Comparison of ENCODE assay signal across 14 cellular contexts in the genomic region with DNA sequence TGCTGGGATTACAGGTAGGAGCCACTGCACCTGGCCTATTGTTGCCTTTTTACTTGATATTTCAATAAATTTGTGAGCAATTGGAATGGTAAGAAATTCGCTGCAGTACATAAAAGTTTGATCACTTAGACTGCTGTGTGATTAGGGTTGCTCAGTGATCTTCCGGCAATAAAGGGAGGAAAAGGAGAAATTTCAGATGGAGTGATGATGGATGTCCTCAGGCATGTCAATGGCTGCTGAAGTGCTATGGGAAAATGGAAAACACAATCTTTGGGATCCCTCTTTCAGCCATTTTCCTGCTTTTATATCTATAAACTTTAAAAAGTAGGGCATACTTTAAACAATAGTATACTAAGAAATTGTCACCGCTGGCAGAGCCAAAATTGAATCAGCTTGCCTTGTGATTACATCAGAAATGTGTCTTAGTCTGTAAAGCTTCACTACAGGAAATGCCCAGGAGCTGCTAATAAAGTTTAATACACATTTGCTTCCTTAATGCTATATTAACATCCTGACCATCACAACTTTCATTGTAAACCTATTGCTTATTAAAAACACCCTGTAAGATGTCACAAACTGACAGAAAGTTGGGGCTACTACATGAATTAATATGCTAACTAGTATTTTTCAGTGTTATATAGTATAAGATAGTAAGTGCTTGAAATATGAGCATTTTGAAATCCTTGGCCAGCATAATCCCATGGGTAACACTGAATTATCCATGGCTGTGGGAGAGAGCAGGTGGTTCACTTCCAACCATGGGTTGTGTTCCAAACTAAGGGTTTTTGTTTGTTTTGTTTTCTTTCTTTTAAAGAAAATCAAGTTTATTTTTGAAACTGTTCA. TPM values are rescaled to one million over a fixed set of nuclear protein-coding genes. Genes with fewer than 3 reads are reported as not detected.
DNase-seq lines count a peak whose midpoint lies in the region; ATAC-seq and TF ChIP-seq lines count a peak whose summit lies in the region.
"Had no signal": no experiment of that assay in that cellular context is flagged by ENCODE, and none has a peak within 500 bp of the region (broad histone marks: within the 10 kb centered on the region; RNA-seq: fewer than 3 reads in every experiment).

No MANE protein-coding gene starts in this region.

- TF ChIP-seq CTCF in heart left ventricle (IDR thresholded peaks at IDR 0.05) (no peak), tibial nerve (IDR thresholded peaks at IDR 0.05) (no peak)

- 87 to 92% (median 89%) methylated on average over 3 of the region's 3 CpGs for WGBS in heart left ventricle, 4 donors
- WGBS in tibial nerve, 2 donors: 87 to 90% methylated on average over 3 of the region's 3 CpGs

- H3K36me3 ChIP-seq in heart left ventricle: no peaks in the 10 kb centered on the region
- no peaks in the 10 kb centered on the region for H3K36me3 ChIP-seq in tibial nerve
- H3K36me3 ChIP-seq: SJSA1, upper lobe of left lung had no signal

- no peak overlapping the region for H3K4me3 ChIP-seq in heart left ventricle
- no peak overlapping the region for H3K4me3 ChIP-seq in tibial nerve
- H3K4me3 ChIP-seq: SJSA1, upper lobe of left lung had no signal

- H3K27ac ChIP-seq in heart left ventricle: peak overlapping the region in 8 of 12 donors; percentile 29 to 66 (median 48)
- peak overlapping the region in 3 of 4 donors; percentile 2 to 76 (median 19) for H3K27ac ChIP-seq in tibial nerve
- H3K27ac ChIP-seq: SJSA1 had no signal

- TF ChIP-seq POLR2A in heart left ventricle (IDR thresholded peaks at IDR 0.05): no peak
- TF ChIP-seq POLR2A in tibial nerve (IDR thresholded peaks at IDR 0.05): no peak

- DNase-seq in heart left ventricle: no peak
- DNase-seq in Right ventricle myocardium superior: no peak
- DNase-seq in RKO (ENCODE audit: low spot score): peak; percentile 49
- DNase-seq in fibroblast of peridontal ligament (ENCODE audit: extremely low read depth): peak; percentile 60
- no peak for DNase-seq in tibial nerve (ENCODE audit: low spot score in 2 of 2)
- no peak for DNase-seq in NCI-H446 treated with DMSO at 0.1 percent for 48 hours (lab: John Stamatoyannopoulos, UW)
- DNase-seq in stimulated activated CD4-positive, alpha-beta T cell treated with anti-CD3 and anti-CD28 coated beads, Interleukin-4, amount 100 ng/mL, for 4 hours: no peak
- DNase-seq: DMS153, kidney glomerular epithelial cell, NCI-H1436 treated with DMSO at 0.1 percent for 48 hours, NCI-H774, upper lobe of left lung had no signal

- H3K9me3 ChIP-seq in heart left ventricle: no peaks in the 10 kb centered on the region
- H3K9me3 ChIP-seq in tibial nerve: no peaks in the 10 kb centered on the region
- H3K9me3 ChIP-seq: SJSA1, upper lobe of left lung had no signal

- H3K4me1 ChIP-seq in heart left ventricle: peaks cover 3 to 51% (median 18%) of the 10 kb centered on the region in 12 donors
- H3K4me1 ChIP-seq in tibial nerve: peaks cover 0 to 66% (median 19%) of the 10 kb centered on the region in 4 donors

- ATAC-seq in heart left ventricle: no peak
- no peak for ATAC-seq in Right ventricle myocardium superior (ENCODE audit: poor library complexity)
- ATAC-seq in HG03139 (IDR thresholded peaks at IDR 0.05; ENCODE audit: unreplicated experiment): no peak

- intact Hi-C loops in heart left ventricle (cut with DNase I) (loop anchor here in 2 of 10 donors (5.0 to 10.0 kb wide), 2 partner anchors 491 to 1033 kb away; no protein-coding TSS in a partner anchor), Right ventricle myocardium superior (cut with DNase I) (no loop called here)

- no peak for TF ChIP-seq EP300 in tibial nerve (IDR thresholded peaks at IDR 0.05)

- no peaks in the 10 kb centered on the region for H3K27me3 ChIP-seq in heart left ventricle
- H3K27me3 ChIP-seq in tibial nerve: no peaks in the 10 kb centered on the region
- H3K27me3 ChIP-seq: SJSA1, upper lobe of left lung had no signal

RNA-seq across cellular contexts. Expression of gene FBXL14, which starts 13.8 kb away (rescaled TPM):
- total RNA-seq in heart left ventricle: 10 to 100 TPM in 1 of 9 donors, 1 to 10 TPM in 8; 4.7 to 10.1 (median 8.4) TPM
- polyA plus RNA-seq in heart left ventricle: 1 to 10 TPM; 1.7 to 9.0 TPM
- total RNA-seq in Right ventricle myocardium superior: 7.0 TPM
- total RNA-seq in tibial nerve: 10 to 100 TPM; 11.7 to 21.4 (median 17.3) TPM

RNA-seq across cellular contexts. Expression of gene WNT5B, which starts 20.9 kb away (rescaled TPM):
- total RNA-seq in heart left ventricle: 1 to 10 TPM in 5 of 9 donors, under 1 TPM in 4; 0.52 to 3.9 (median 1.3) TPM
- polyA plus RNA-seq in heart left ventricle: 1 to 10 TPM; 1.3 to 1.7 TPM
- 3.2 TPM for total RNA-seq in Right ventricle myocardium superior
- 10 to 100 TPM; 11.7 to 34.1 (median 17.6) TPM for total RNA-seq in tibial nerve

Comparison
In these comparisons a context has a peak if more than half of its experiments do, and no peak if none do; other contexts are left out.
1. DNase-seq: peak in RKO (single experiment) and fibroblast of peridontal ligament (single experiment); none in heart left ventricle (0 of 5), Right ventricle myocardium superior (single experiment), tibial nerve (0 of 2), NCI-H446 treated with DMSO at 0.1 percent for 48 hours (single experiment) and stimulated activated CD4-positive, alpha-beta T cell treated with anti-CD3 and anti-CD28 coated beads, Interleukin-4, amount 100 ng/mL, for 4 hours (0 of 2).